Comparison of ENCODE assay signal across 8 cellular contexts in genomic region chr1:23558140-23558871, GRCh38. TPM values are rescaled to one million over a fixed set of nuclear protein-coding genes. Genes with fewer than 3 reads are reported as not detected.
A peak's percentile ranks its signal among the peaks of the same experiment; 100 is the strongest.
DNase-seq lines count a peak whose midpoint lies in the region; ATAC-seq and TF ChIP-seq lines count a peak whose summit lies in the region.

No MANE protein-coding gene starts in this region.

- H3K27me3 Mint-ChIP-seq in endothelial cell (ENCODE audit: unreplicated experiment): peaks cover 11% of the 10 kb centered on the region
- H3K27me3 Mint-ChIP-seq in naive B cell: no peaks in the 10 kb centered on the region

- ATAC-seq in naive B cell (ENCODE audit: low read depth in 2 of 2) (no peak), GM19324 (IDR thresholded peaks at IDR 0.05; ENCODE audit: low FRiP score, unreplicated experiment) (no peak), HG03457 (IDR thresholded peaks at IDR 0.05; ENCODE audit: unreplicated experiment) (no peak)

- H3K36me3 Mint-ChIP-seq in endothelial cell (ENCODE audit: low read depth, unreplicated experiment): peaks cover 9% of the 10 kb centered on the region
- peaks cover 5 to 8% of the 10 kb centered on the region in 2 donors for H3K36me3 Mint-ChIP-seq in naive B cell

- peak overlapping the region; percentile 95 for H3K27ac ChIP-seq in VCaP

- DNase-seq in DMS53 treated with DMSO at 0.1 percent for 48 hours (lab: John Stamatoyannopoulos, UW; ENCODE audit: unreplicated experiment) (peak; percentile 47), LoVo (ENCODE audit: low spot score) (peak; percentile 79), endothelial cell (ENCODE audit: low spot score) (peak; percentile 53), naive B cell (no peak), erythroblast (lab: John Stamatoyannopoulos, UW) (no peak)

- no peaks in the 10 kb centered on the region for H3K9me3 Mint-ChIP-seq in endothelial cell (ENCODE audit: unreplicated experiment)
- no peaks in the 10 kb centered on the region for H3K9me3 Mint-ChIP-seq in naive B cell

- TF ChIP-seq CTCF in VCaP (conservative IDR thresholded peaks at IDR 0.05) (no peak), endothelial cell (IDR thresholded peaks at IDR 0.05; ENCODE audit: unreplicated experiment) (no peak)

- H3K4me3 Mint-ChIP-seq in endothelial cell (ENCODE audit: unreplicated experiment): peak overlapping the region; percentile 94
- H3K4me3 Mint-ChIP-seq in naive B cell: peak overlapping the region; percentile 89 to 100 (median 96)

- H3K27ac Mint-ChIP-seq in endothelial cell (ENCODE audit: unreplicated experiment) (peak overlapping the region; percentile 80), naive B cell (peak overlapping the region; percentile 92 to 98 (median 97))

- peaks cover 70% of the 10 kb centered on the region for H3K4me1 Mint-ChIP-seq in endothelial cell (ENCODE audit: unreplicated experiment)
- peaks cover 69 to 83% (median 80%) of the 10 kb centered on the region in 3 donors for H3K4me1 Mint-ChIP-seq in naive B cell

- TF ChIP-seq POLR2A in erythroblast (IDR thresholded peaks at IDR 0.05; ENCODE audit: low read length): no peak

RNA-seq across cellular contexts. Expression of gene ID3, which starts 1.0 kb away (rescaled TPM):
- total RNA-seq in endothelial cell (ENCODE audit: unreplicated experiment): 240 TPM
- polyA plus RNA-seq in naive B cell (ENCODE audit: low read depth in 6 of 6): 10 to 100 TPM; 23.9 to 52.0 (median 31.2) TPM

RNA-seq across cellular contexts. Expression of gene E2F2, which starts 27.3 kb away (rescaled TPM):
- total RNA-seq in endothelial cell (ENCODE audit: unreplicated experiment): 0.69 TPM
- polyA plus RNA-seq in naive B cell (ENCODE audit: low read depth in 6 of 6): 1 to 10 TPM in 2 of 6 donors, under 1 TPM in 4; 0.06 to 1.7 (median 0.46) TPM

Comparison
In these comparisons a context has a peak if more than half of its experiments do, and no peak if none do; other contexts are left out.
1. DNase-seq: peak in DMS53 treated with DMSO at 0.1 percent for 48 hours (single experiment), LoVo (single experiment) and endothelial cell (single experiment); none in naive B cell (single experiment) and erythroblast (0 of 2).